ENCODE assay signal across 11 cellular contexts in the genomic region with DNA sequence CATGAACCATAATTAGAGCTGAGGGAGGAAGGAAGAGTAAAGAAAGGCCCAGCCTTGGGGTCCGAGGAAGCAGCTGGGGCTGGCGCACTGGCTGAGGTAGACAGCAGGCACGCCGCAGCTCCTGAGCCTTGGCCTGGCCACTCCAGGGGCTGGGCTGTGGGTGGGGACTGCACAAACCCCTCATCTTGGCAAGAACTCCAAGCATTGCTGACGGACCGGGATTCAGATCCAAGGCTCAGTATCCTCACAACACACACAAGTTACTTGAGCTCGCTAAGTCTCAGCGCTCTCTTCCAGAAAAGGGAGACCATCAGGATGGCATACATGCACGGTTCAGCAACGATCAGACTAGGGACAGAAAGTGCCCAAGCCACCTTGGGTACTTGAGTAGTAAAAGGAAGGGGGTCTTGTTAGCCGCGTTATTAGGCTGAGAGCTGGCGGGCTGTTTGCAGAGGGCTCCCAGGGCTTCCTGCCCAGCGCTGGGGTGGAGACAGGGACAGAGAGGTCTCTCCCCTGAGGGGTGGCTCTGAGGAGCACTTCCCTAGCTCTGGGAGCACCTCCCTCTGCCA. TPM values are rescaled to one million over a fixed set of nuclear protein-coding genes. Genes with fewer than 3 reads are reported as not detected.
A peak's percentile ranks its signal among the peaks of the same experiment; 100 is the strongest.
DNase-seq lines count a peak whose midpoint lies in the region; FAIRE-seq and TF ChIP-seq lines count a peak whose summit lies in the region.
"Had no signal": no experiment of that assay in that cellular context is flagged by ENCODE, and none has a peak within 500 bp of the region (broad histone marks: within the 10 kb centered on the region; RNA-seq: fewer than 3 reads in every experiment).

No MANE protein-coding gene starts in this region.

- H3K4ac ChIP-seq in mesenchymal stem cell (ENCODE audit: low read depth in 1 of 2, low read length in 2 of 2): peak overlapping the region; percentile 7 to 84

- H4K8ac ChIP-seq in mesenchymal stem cell (ENCODE audit: low read length): peak overlapping the region; percentile 74

- H3K36me3 ChIP-seq in mesenchymal stem cell (ENCODE audit: control insufficient read depth in 1 of 2, insufficient read depth in 2 of 2, low read depth in 1 of 2, low read length in 2 of 2): peaks cover 0 to 18% of the 10 kb centered on the region in 2 experiments
- H3K36me3 ChIP-seq in suprapubic skin: no peaks in the 10 kb centered on the region

- H3K4me3 Mint-ChIP-seq in brain: peak overlapping the region in 2 of 5 experiments; percentile 30 to 71
- H3K4me3 Mint-ChIP-seq: activated CD4-positive, alpha-beta T cell treated with anti-CD3 and anti-CD28 coated beads for 36 hours had no signal

- intact Hi-C loops in dorsolateral prefrontal cortex (cut with DNase I): loop anchor here in 1 of 2 donors (10.0 kb wide), 1 partner anchor 313 kb away; no protein-coding TSS in a partner anchor

- peak overlapping the region; percentile 89 for H4K91ac ChIP-seq in mesenchymal stem cell (ENCODE audit: low read length)

- H2BK5ac ChIP-seq in mesenchymal stem cell (ENCODE audit: low read depth, low read length, poor library complexity, severe bottlenecking): no peak overlapping the region

- no peak overlapping the region for H3K27ac ChIP-seq in mesenchymal stem cell (ENCODE audit: low read length, poor library complexity, severe bottlenecking)
- peak overlapping the region; percentile 30 for H3K27ac ChIP-seq in suprapubic skin
- peak overlapping the region in 29 of 59 donors; percentile 2 to 74 (median 38) for H3K27ac ChIP-seq in dorsolateral prefrontal cortex

- DNase-seq in KG1 (lab: John Stamatoyannopoulos, UW): peak; percentile 36
- DNase-seq in mesenchymal stem cell: no peak
- DNase-seq in suprapubic skin (ENCODE audit: low spot score in 2 of 2): no peak
- no peak for DNase-seq in RCC 7860 (ENCODE audit: low spot score)
- no peak for DNase-seq in dorsolateral prefrontal cortex
- no peak for DNase-seq in NCI-H2107 (lab: John Stamatoyannopoulos, UW)
- DNase-seq in NCI-H1417 treated with DMSO at 0.1 percent for 48 hours (lab: John Stamatoyannopoulos, UW): no peak
- DNase-seq: activated CD4-positive, alpha-beta T cell treated with anti-CD3 and anti-CD28 coated beads for 36 hours; EL; NCI-H82 had no signal

- peaks cover 14% of the 10 kb centered on the region for H3K79me1 ChIP-seq in mesenchymal stem cell (replicated peaks; ENCODE audit: low read length, poor library complexity, severe bottlenecking)

- H3K14ac ChIP-seq in mesenchymal stem cell (ENCODE audit: low read length in 2 of 2): peak overlapping the region in 1 of 2 experiments; percentile 6

- no peak overlapping the region for H2AFZ ChIP-seq in mesenchymal stem cell (ENCODE audit: low read depth, low read length)

- peak overlapping the region; percentile 65 for H3K9ac ChIP-seq in mesenchymal stem cell (ENCODE audit: low read length)

- no peak for TF ChIP-seq POLR2A in suprapubic skin (IDR thresholded peaks at IDR 0.05)

- H2AK5ac ChIP-seq in mesenchymal stem cell (ENCODE audit: low read length, severe bottlenecking): peak overlapping the region; percentile 33

- H3K36me3 Mint-ChIP-seq in brain: peaks cover 6% of the 10 kb centered on the region

- FAIRE-seq in RCC 7860 (lab: Jason Lieb, UNC): no peak

- H2BK15ac ChIP-seq in mesenchymal stem cell (ENCODE audit: low read depth, poor library complexity, severe bottlenecking): no peak overlapping the region

- peak overlapping the region; percentile 35 to 40 for H2BK12ac ChIP-seq in mesenchymal stem cell (ENCODE audit: low read length in 2 of 2)

- H3K4me2 ChIP-seq in mesenchymal stem cell (ENCODE audit: low read length, poor library complexity, severe bottlenecking): no peak overlapping the region

- peak overlapping the region; percentile 75 to 94 for H3K18ac ChIP-seq in mesenchymal stem cell (ENCODE audit: low read depth in 1 of 2, low read length in 2 of 2)

- WGBS in mesenchymal stem cell: 92% methylated on average over 14 of the region's 14 CpGs
- 48% methylated on average over 14 of the region's 14 CpGs for WGBS in suprapubic skin

- peaks cover 82% of the 10 kb centered on the region for H3K4me1 Mint-ChIP-seq in brain
- H3K4me1 Mint-ChIP-seq: activated CD4-positive, alpha-beta T cell treated with anti-CD3 and anti-CD28 coated beads for 36 hours had no signal

- H3K4me3 ChIP-seq in mesenchymal stem cell (ENCODE audit: insufficient read depth in 1 of 2, low read depth in 1 of 2, low read length in 2 of 2) (no peak overlapping the region), suprapubic skin (no peak overlapping the region), dorsolateral prefrontal cortex (peak overlapping the region in 3 of 59 donors; percentile 4 to 16 (median 12))

- peaks cover 0 to 25% of the 10 kb centered on the region in 2 experiments for H3K27me3 ChIP-seq in mesenchymal stem cell (ENCODE audit: control insufficient read depth in 1 of 2, insufficient read depth in 1 of 2, low read length in 2 of 2)
- H3K27me3 ChIP-seq in suprapubic skin: peaks cover 13% of the 10 kb centered on the region
- H3K27me3 ChIP-seq in dorsolateral prefrontal cortex: peaks cover 0 to 33% (median 8%) of the 10 kb centered on the region in 45 donors

- H3K27ac Mint-ChIP-seq in brain: peak overlapping the region; percentile 1 to 83 (median 30)
- H3K27ac Mint-ChIP-seq: activated CD4-positive, alpha-beta T cell treated with anti-CD3 and anti-CD28 coated beads for 36 hours had no signal

- no peak overlapping the region for H3K23ac ChIP-seq in mesenchymal stem cell (ENCODE audit: low read length in 2 of 2)

- H3K4me1 ChIP-seq in mesenchymal stem cell (ENCODE audit: control insufficient read depth, insufficient read depth, low read depth, low read length) (peaks cover 39% of the 10 kb centered on the region), suprapubic skin (peaks cover 87% of the 10 kb centered on the region)

- no peaks in the 10 kb centered on the region for H3K9me3 ChIP-seq in mesenchymal stem cell (ENCODE audit: control insufficient read depth, low read length)
- no peaks in the 10 kb centered on the region for H3K9me3 ChIP-seq in suprapubic skin

- H3K9me3 Mint-ChIP-seq in brain: peaks cover 0 to 7% (median 0%) of the 10 kb centered on the region in 5 experiments

- TF ChIP-seq EP300 in suprapubic skin (IDR thresholded peaks at IDR 0.05): no peak

- H2BK120ac ChIP-seq in mesenchymal stem cell (ENCODE audit: low read depth, low read length): peak overlapping the region; percentile 88

- peaks cover 14% of the 10 kb centered on the region for H3K27me3 Mint-ChIP-seq in brain

- TF ChIP-seq CTCF in brain (conservative IDR thresholded peaks at IDR 0.05) (no peak), suprapubic skin (IDR thresholded peaks at IDR 0.05) (no peak), dorsolateral prefrontal cortex (IDR thresholded peaks at IDR 0.05 in 54 of 56, conservative IDR thresholded peaks at IDR 0.05 in 2 of 56; ENCODE audit: low read depth in 1 of 56, partially characterized antibody in 56 of 56) (no peak)

RNA-seq across cellular contexts. Expression of gene TNS3, which starts 4.5 kb away (rescaled TPM):
- 28.1 TPM for polyA plus RNA-seq in brain (ENCODE audit: insufficient read depth, low read depth, low replicate concordance)
- polyA plus RNA-seq in mesenchymal stem cell (2013, experiment 1 of 2): 142 TPM
- 136 TPM for polyA plus RNA-seq in mesenchymal stem cell (2013, experiment 2 of 2)
- total RNA-seq in suprapubic skin (10 to 100 TPM; 14.3 to 53.0 (median 31.9) TPM), dorsolateral prefrontal cortex (100 to 1,000 TPM in 5 of 120 experiments, 10 to 100 TPM in 115; 16.5 to 145 (median 47.8) TPM)
